In genomic region chr1:205754857-205755256, GRCh38 we compare ENCODE assay signal across 1 cellular context.
TF ChIP-seq lines count a peak whose summit lies in the region.

No MANE protein-coding gene starts in this region.

TF ChIP-seq in HepG2, 621 proteins besides CTCF, POLR2A, EP300 and RAD21:
- TF ChIP-seq PRDM10 (CRISPR knock-in tag; IDR thresholded peaks at IDR 0.05; ENCODE audit: low read depth) (no peak), ZNF629 (CRISPR knock-in tag; conservative IDR thresholded peaks at IDR 0.05) (peak; percentile 46; the same call in 1 of the 2 replicates)
